8 cellular contexts compared by ENCODE assay signal in genomic region chr10:29658984-29659769, GRCh38. TPM values are rescaled to one million over a fixed set of nuclear protein-coding genes. Genes with fewer than 3 reads are reported as not detected.
A peak's percentile ranks its signal among the peaks of the same experiment; 100 is the strongest.
DNase-seq lines count a peak whose midpoint lies in the region; ATAC-seq and TF ChIP-seq lines count a peak whose summit lies in the region.

No MANE protein-coding gene starts in this region.

- no peak overlapping the region for H3K4me3 ChIP-seq in right lobe of liver

- TF ChIP-seq CTCF in right lobe of liver (IDR thresholded peaks at IDR 0.05): peak in 1 of 4 donors; percentile 12

- peaks cover 29% of the 10 kb centered on the region for H3K36me3 Mint-ChIP-seq in T-helper 2 cell treated with Interferon-gamma antibody and Interleukin-4, amounts not matched to agents 5 μg/mL and 100 μg/mL, for 36 hours (ENCODE audit: low read depth)

- ATAC-seq in GM19438 (IDR thresholded peaks at IDR 0.05; ENCODE audit: low read depth, unreplicated experiment) (peak; percentile 97), HG03520 (IDR thresholded peaks at IDR 0.05; ENCODE audit: unreplicated experiment) (peak; percentile 100), right lobe of liver (peak; percentile 52 to 91 (median 68))

- intact Hi-C loops in right lobe of liver (cut with DNase I): no loop called here

- H3K9me3 ChIP-seq in right lobe of liver: no peaks in the 10 kb centered on the region

- H3K36me3 ChIP-seq in right lobe of liver: peaks cover 0 to 12% (median 0%) of the 10 kb centered on the region in 4 donors

- DNase-seq in CD1c-positive myeloid dendritic cell (ENCODE audit: extremely low spot score): peak; percentile 90
- peak; percentile 85 for DNase-seq in T-helper 2 cell treated with Interferon-gamma antibody and Interleukin-4, amounts not matched to agents 5 μg/mL and 100 μg/mL, for 36 hours (ENCODE audit: low spot score)
- DNase-seq in brain pericyte (ENCODE audit: low read depth, low spot score): peak; percentile 91
- DNase-seq in right lobe of liver: no peak
- DNase-seq in stimulated activated CD8-positive, alpha-beta memory T cell treated with anti-CD3 and anti-CD28 coated beads, Interleukin-15, amount 100 ng/mL, for 1 hour (ENCODE audit: low read depth): peak; percentile 37
- DNase-seq in NCI-H526 (lab: John Stamatoyannopoulos, UW): no peak

- no peaks in the 10 kb centered on the region for H3K4me1 ChIP-seq in right lobe of liver

- peak overlapping the region; percentile 32 for H3K27ac Mint-ChIP-seq in T-helper 2 cell treated with Interferon-gamma antibody and Interleukin-4, amounts not matched to agents 5 μg/mL and 100 μg/mL, for 36 hours

- peak overlapping the region; percentile 58 for H3K4me3 Mint-ChIP-seq in T-helper 2 cell treated with Interferon-gamma antibody and Interleukin-4, amounts not matched to agents 5 μg/mL and 100 μg/mL, for 36 hours

- peaks cover 14% of the 10 kb centered on the region for H3K27me3 Mint-ChIP-seq in T-helper 2 cell treated with Interferon-gamma antibody and Interleukin-4, amounts not matched to agents 5 μg/mL and 100 μg/mL, for 36 hours (ENCODE audit: low read depth)

- peaks cover 21% of the 10 kb centered on the region for H3K9me3 Mint-ChIP-seq in T-helper 2 cell treated with Interferon-gamma antibody and Interleukin-4, amounts not matched to agents 5 μg/mL and 100 μg/mL, for 36 hours

- no peak overlapping the region for H3K27ac ChIP-seq in right lobe of liver

- peaks cover 13% of the 10 kb centered on the region for H3K4me1 Mint-ChIP-seq in T-helper 2 cell treated with Interferon-gamma antibody and Interleukin-4, amounts not matched to agents 5 μg/mL and 100 μg/mL, for 36 hours (ENCODE audit: low read depth)

- 35% methylated on average over 9 of the region's 9 CpGs for WGBS in right lobe of liver (ENCODE audit: insufficient coverage, low coverage, low lambda C conversion rate, missing lambda C conversion rate)

- no peak for TF ChIP-seq POLR2A in right lobe of liver (IDR thresholded peaks at IDR 0.05)

- no peaks in the 10 kb centered on the region for H3K27me3 ChIP-seq in right lobe of liver

RNA-seq across cellular contexts. Expression of gene SVIL, which starts 24.4 kb away (rescaled TPM):
- 10 to 100 TPM; 12.3 to 15.1 (median 13.6) TPM for total RNA-seq in right lobe of liver

Comparison
In these comparisons a context has a peak if more than half of its experiments do, and no peak if none do; other contexts are left out.
1. DNase-seq: peak in CD1c-positive myeloid dendritic cell (single experiment), T-helper 2 cell treated with Interferon-gamma antibody and Interleukin-4, amounts not matched to agents 5 μg/mL and 100 μg/mL, for 36 hours (single experiment), brain pericyte (single experiment) and stimulated activated CD8-positive, alpha-beta memory T cell treated with anti-CD3 and anti-CD28 coated beads, Interleukin-15, amount 100 ng/mL, for 1 hour (single experiment); none in right lobe of liver (0 of 3) and NCI-H526 (0 of 2).
2. Peak in every context shown above with its lines, with median percentiles within 50 percentile points of each other: ATAC-seq.